Comparison of ENCODE assay signal across 8 cellular contexts in genomic region chr5:179679014-179679674, GRCh38. TPM values are rescaled to one million over a fixed set of nuclear protein-coding genes. Genes with fewer than 3 reads are reported as not detected.
DNase-seq lines count a peak whose midpoint lies in the region; ATAC-seq and TF ChIP-seq lines count a peak whose summit lies in the region.

No MANE protein-coding gene starts in this region.

- peak overlapping the region; percentile 77 for H3K27ac Mint-ChIP-seq in WTC11

- peak overlapping the region; percentile 92 for H3K4me3 Mint-ChIP-seq in WTC11

- peaks cover 15% of the 10 kb centered on the region for H3K27me3 Mint-ChIP-seq in WTC11 (ENCODE audit: low read depth)

- H3K27ac ChIP-seq in AG04450 (ENCODE audit: low read depth, low read length) (no peak overlapping the region), HUES64 (ENCODE audit: low read depth, low read length) (peak overlapping the region; percentile 61), layer of hippocampus (ENCODE audit: low read depth, low read length) (peak overlapping the region; percentile 74)

- ATAC-seq in GM19397 (IDR thresholded peaks at IDR 0.05; ENCODE audit: unreplicated experiment) (peak; percentile 35), WTC11 (peak; percentile 55)

- no peak for DNase-seq in AG04450 (ENCODE audit: low read depth, low spot score)
- DNase-seq in WTC11 (ENCODE audit: low spot score): peak; percentile 84
- peak; percentile 60 for DNase-seq in central memory CD4-positive, alpha-beta T cell
- DNase-seq in stimulated activated CD4-positive, alpha-beta T cell treated with anti-CD3 and anti-CD28 coated beads, Interleukin-1b, Interleukin-23, amount 100 ng/mL, for 4 hours (ENCODE audit: low read depth in 2 of 2): peak; percentile 51 to 58
- DNase-seq in NCI-H2107 treated with DMSO at 0.1 percent for 48 hours (lab: John Stamatoyannopoulos, UW; ENCODE audit: unreplicated experiment): no peak

- H3K36me3 Mint-ChIP-seq in WTC11: peaks cover 15% of the 10 kb centered on the region

- TF ChIP-seq CTCF in AG04450 (IDR thresholded peaks at IDR 0.05; ENCODE audit: low read depth, low read length) (peak; percentile 36), WTC11 (IDR thresholded peaks at IDR 0.05) (no peak)

- no peaks in the 10 kb centered on the region; the same call in 1 of the 2 replicates for H3K4me1 ChIP-seq in HUES64 (ENCODE audit: insufficient read depth, low read length)

- H3K4me3 ChIP-seq in AG04450 (ENCODE audit: low read depth, low read length) (peak overlapping the region; percentile 92), HUES64 (ENCODE audit: low read length) (peak overlapping the region; percentile 78)

- H3K9me3 ChIP-seq in AG04450 (ENCODE audit: control insufficient read depth, insufficient read depth, low read length) (peaks cover 9% of the 10 kb centered on the region; the same call in 1 of the 2 replicates), HUES64 (ENCODE audit: insufficient read depth, low read depth, low read length) (no peaks in the 10 kb centered on the region)

- H3K4me1 Mint-ChIP-seq in WTC11: peaks cover 13% of the 10 kb centered on the region

- WGBS in HUES64: 54% methylated on average over 39 of the region's 41 CpGs

- H3K27me3 ChIP-seq in AG04450 (ENCODE audit: control insufficient read depth, insufficient read depth, low read length) (no peaks in the 10 kb centered on the region), HUES64 (ENCODE audit: insufficient read depth, low read length) (no peaks in the 10 kb centered on the region), layer of hippocampus (ENCODE audit: control insufficient read depth, insufficient read depth, low read length) (no peaks in the 10 kb centered on the region)

- POLR2A ChIA-PET in AG04450 (lab: Yijun Ruan, JAX) (interaction anchor here (2.4 kb wide), 1 partner anchor 55 kb away, joined by 14 read pairs; the partner anchor contains the start of gene HNRNPH1), WTC11 (lab: Charles Lee) (interaction anchor here (0.6 to 2.7 kb wide), 5 partner anchors 10 to 328 kb away, joined by 3 to 15 read pairs (median 7); partner anchors contain the start of gene HNRNPH1)

- CTCF ChIA-PET in AG04450 (lab: Charles Lee) (interaction anchor here (0.6 kb wide), 1 partner anchor 218 kb away, joined by 3 read pairs; no protein-coding TSS in a partner anchor), WTC11 (lab: Charles Lee) (interaction anchor here (0.7 to 3.3 kb wide), 10 partner anchors 10 to 100 kb away, joined by 3 to 27 read pairs (median 4); partner anchors contain the start of gene MAML1)

- peak overlapping the region; percentile 90 for H3K9ac ChIP-seq in HUES64 (ENCODE audit: low read depth, low read length)

- peaks cover 6% of the 10 kb centered on the region for H3K36me3 ChIP-seq in HUES64 (ENCODE audit: insufficient read depth, low read length)

- peaks cover 4% of the 10 kb centered on the region; the same call in 1 of the 2 replicates for H3K9me3 Mint-ChIP-seq in WTC11

TF ChIP-seq in WTC11, 78 proteins besides CTCF, POLR2A, EP300 and RAD21 (continues in another document):
- TF ChIP-seq ESRRA (CRISPR knock-in tag; IDR thresholded peaks at IDR 0.05; ENCODE audit: borderline replicate concordance) (peak; percentile 24; the same call in 1 of the 2 replicates), GTF2I (CRISPR knock-in tag; conservative IDR thresholded peaks at IDR 0.05) (no peak), ZBTB43 (CRISPR knock-in tag; IDR thresholded peaks at IDR 0.05) (peak; percentile 93), TEAD4 (CRISPR knock-in tag; IDR thresholded peaks at IDR 0.05) (peak; percentile 54; the same call in 1 of the 2 replicates), CDX4 (CRISPR knock-in tag; IDR thresholded peaks at IDR 0.05; ENCODE audit: borderline replicate concordance) (no peak), JUN (CRISPR knock-in tag; IDR thresholded peaks at IDR 0.05) (no peak; the same call in none of the 2 replicates), ETV6 (CRISPR knock-in tag; IDR thresholded peaks at IDR 0.05) (peak; percentile 18), ERG (CRISPR knock-in tag; IDR thresholded peaks at IDR 0.05) (no peak), SMAD3 (CRISPR knock-in tag; IDR thresholded peaks at IDR 0.05; ENCODE audit: borderline replicate concordance) (no peak), GRHL2 (CRISPR knock-in tag; IDR thresholded peaks at IDR 0.05; ENCODE audit: insufficient replicate concordance, severe bottlenecking) (no peak), ZNF425 (CRISPR knock-in tag; conservative IDR thresholded peaks at IDR 0.05) (no peak), E2F4 (CRISPR knock-in tag; IDR thresholded peaks at IDR 0.05; ENCODE audit: borderline replicate concordance, low read depth) (no peak), ZNF423 (CRISPR knock-in tag; IDR thresholded peaks at IDR 0.05) (no peak)

RNA-seq across cellular contexts. Expression of gene CBY3, which starts 1.7 kb away (rescaled TPM):
- not detected in 2 replicates for polyA plus RNA-seq in AG04450 (2011; rRNA removed)
- not detected in 2 replicates for polyA minus RNA-seq in AG04450 (2011; rRNA and poly(A)+ RNA removed)
- polyA plus RNA-seq in HUES64 (2013, experiment 1 of 2): 0.65 TPM
- 0.57 TPM for polyA plus RNA-seq in HUES64 (2013, experiment 2 of 2)
- total RNA-seq in WTC11 (2021): 0.25 to 0.37 TPM (median 0.25 TPM) in 3 replicates

RNA-seq across cellular contexts. Expression of gene CANX, which starts 19.6 kb away (rescaled TPM):
- 817 and 925 TPM in 2 replicates for polyA plus RNA-seq in AG04450 (2011; rRNA removed)
- polyA minus RNA-seq in AG04450 (2011; rRNA and poly(A)+ RNA removed): 1,360 and 1,444 TPM in 2 replicates
- polyA plus RNA-seq in HUES64 (2013, experiment 1 of 2): 262 TPM
- polyA plus RNA-seq in HUES64 (2013, experiment 2 of 2): 242 TPM
- 493 to 611 TPM (median 500 TPM) in 3 replicates for total RNA-seq in WTC11 (2021)

RNA-seq across cellular contexts. Expression of gene MAML1, which starts 53.5 kb away (rescaled TPM):
- 4.9 and 8.8 TPM in 2 replicates for polyA plus RNA-seq in AG04450 (2011; rRNA removed)
- 10.0 and 13.4 TPM in 2 replicates for polyA minus RNA-seq in AG04450 (2011; rRNA and poly(A)+ RNA removed)
- polyA plus RNA-seq in HUES64 (2013, experiment 1 of 2): 35.2 TPM
- 32.1 TPM for polyA plus RNA-seq in HUES64 (2013, experiment 2 of 2)
- 40.5 to 42.2 TPM (median 42.2 TPM) in 3 replicates for total RNA-seq in WTC11 (2021)

RNA-seq across cellular contexts. Expression of gene HNRNPH1, which starts 55.7 kb away (rescaled TPM):
- 341 and 383 TPM in 2 replicates for polyA plus RNA-seq in AG04450 (2011; rRNA removed)
- polyA minus RNA-seq in AG04450 (2011; rRNA and poly(A)+ RNA removed): 664 and 722 TPM in 2 replicates
- polyA plus RNA-seq in HUES64 (2013, experiment 1 of 2): 491 TPM
- polyA plus RNA-seq in HUES64 (2013, experiment 2 of 2): 414 TPM
- 671 to 865 TPM (median 709 TPM) in 3 replicates for total RNA-seq in WTC11 (2021)

Comparison
In these comparisons a context has a peak if more than half of its experiments do, and no peak if none do; other contexts are left out.
1. DNase-seq: peak in WTC11 (single experiment), central memory CD4-positive, alpha-beta T cell (single experiment) and stimulated activated CD4-positive, alpha-beta T cell treated with anti-CD3 and anti-CD28 coated beads, Interleukin-1b, Interleukin-23, amount 100 ng/mL, for 4 hours (2 of 2); none in AG04450 (single experiment) and NCI-H2107 treated with DMSO at 0.1 percent for 48 hours (single experiment).